In the genomic region with DNA sequence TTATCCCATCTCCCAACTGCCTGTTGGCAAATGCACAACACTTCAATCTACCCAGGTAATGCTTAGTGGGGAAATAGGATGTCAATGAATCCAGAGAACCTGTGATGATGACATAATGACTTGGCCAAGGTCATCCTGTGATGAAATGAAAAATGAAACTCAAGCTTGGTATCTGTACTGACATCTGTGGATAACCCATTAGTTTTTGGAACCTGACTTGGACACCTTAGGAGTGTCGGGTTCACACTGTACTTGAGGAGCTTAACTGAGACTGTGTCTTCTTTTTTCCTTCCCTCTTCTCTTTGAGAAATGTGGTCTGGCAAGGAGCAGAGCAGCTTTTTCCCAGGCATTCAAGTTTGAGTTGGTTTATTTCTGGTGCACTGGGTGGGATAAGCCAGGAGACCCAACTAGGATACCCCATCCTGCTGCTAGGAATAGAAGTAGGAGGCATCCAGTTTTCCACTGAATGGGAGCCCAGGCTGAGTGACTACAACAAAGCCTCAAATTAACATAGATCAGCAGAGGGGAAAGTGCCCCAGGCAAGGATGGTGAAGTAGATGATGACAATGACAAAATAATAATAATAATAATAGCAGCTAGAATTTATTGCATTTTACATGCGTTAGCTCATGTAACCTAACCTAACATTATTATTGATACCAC, we compare ENCODE assay signal across 16 cellular contexts.
A peak's percentile ranks its signal among the peaks of the same experiment; 100 is the strongest.
DNase-seq lines count a peak whose midpoint lies in the region; FAIRE-seq and TF ChIP-seq lines count a peak whose summit lies in the region.
"Had no signal": no experiment of that assay in that cellular context is flagged by ENCODE, and none has a peak within 500 bp of the region (broad histone marks: within the 10 kb centered on the region; RNA-seq: fewer than 3 reads in every experiment).

No MANE protein-coding gene starts in this region.

- CTCF ChIA-PET in H1 (lab: Charles Lee; ENCODE audit: partially characterized antibody): interaction anchor here (0.7 to 4.0 kb wide), 8 partner anchors 14 to 470 kb away, joined by 3 to 14 read pairs (median 3); no protein-coding TSS in a partner anchor

- no peaks in the 10 kb centered on the region for H3K36me3 ChIP-seq in H1 (ENCODE audit: control insufficient read depth in 2 of 4, insufficient read depth in 4 of 4, low read length in 3 of 4)
- H3K36me3 ChIP-seq in rectal smooth muscle tissue (ENCODE audit: control insufficient read depth, insufficient read depth, low read length): no peaks in the 10 kb centered on the region
- H3K36me3 ChIP-seq in small intestine (ENCODE audit: control insufficient read depth in 2 of 2, insufficient read depth in 2 of 2, low read length in 2 of 2): no peaks in the 10 kb centered on the region
- H3K36me3 ChIP-seq: BLaER1 had no signal

- TF ChIP-seq CTCF in H1 (IDR thresholded peaks at IDR 0.05; ENCODE audit: control extremely low read depth in 1 of 3, insufficient read depth in 1 of 3, low read depth in 1 of 3, low read length in 3 of 3): no peak

- H2AK5ac ChIP-seq in H1 (ENCODE audit: low read depth, low read length): no peak overlapping the region

- peak overlapping the region; percentile 66 for H3K4ac ChIP-seq in H1 (replicated peaks; ENCODE audit: insufficient read length, low read depth, low read length)

- H3K9ac ChIP-seq in H1 (replicated peaks in 1 of 4; ENCODE audit: extremely low read depth in 1 of 4, low read depth in 3 of 4, low read length in 3 of 4) (no peak overlapping the region), rectal smooth muscle tissue (ENCODE audit: low read length) (no peak overlapping the region)
- H3K9ac ChIP-seq: BLaER1 had no signal

- H3K23me2 ChIP-seq in H1 (ENCODE audit: low read depth, low read length): no peaks in the 10 kb centered on the region

- no peak for TF ChIP-seq RAD21 in H1 (IDR thresholded peaks at IDR 0.05 in 1 of 2, conservative IDR thresholded peaks at IDR 0.05 in 1 of 2; ENCODE audit: low read depth in 2 of 2, low read length in 2 of 2)

- H2BK12ac ChIP-seq in H1 (ENCODE audit: low read depth, low read length): 0 out of 2 replicates have a peak overlapping the region, but pooled peaks have one; percentile 60

- no peak overlapping the region for H4K91ac ChIP-seq in H1 (replicated peaks; ENCODE audit: insufficient read length, low read length)

- H4K20me1 ChIP-seq in H1 (replicated peaks in 1 of 2; ENCODE audit: control insufficient read depth in 1 of 2, insufficient read depth in 2 of 2, low read length in 2 of 2): no peaks in the 10 kb centered on the region
- H4K20me1 ChIP-seq: BLaER1 had no signal

- H2AFZ ChIP-seq in H1 (ENCODE audit: low read length): no peak overlapping the region; the same call in 1 of the 2 replicates

- no peak overlapping the region for H2BK120ac ChIP-seq in H1 (replicated peaks; ENCODE audit: low read depth, low read length)

- no peak overlapping the region for H4K8ac ChIP-seq in H1 (ENCODE audit: extremely low read depth, insufficient read depth, low read length)

- H3K27ac ChIP-seq in H1 (ENCODE audit: low read depth, low read length) (no peak overlapping the region), rectal smooth muscle tissue (ENCODE audit: low read depth, low read length) (peak overlapping the region; percentile 61), small intestine (ENCODE audit: low read depth in 1 of 2, low read length in 1 of 2) (no peak overlapping the region)
- H3K27ac ChIP-seq: 22Rv1, BLaER1 had no signal

- H3K18ac ChIP-seq in H1 (ENCODE audit: extremely low read depth, low read length): no peak overlapping the region

- no peaks in the 10 kb centered on the region for H3K79me2 ChIP-seq in H1 (ENCODE audit: control insufficient read depth in 1 of 2, insufficient read depth in 2 of 2, low read length in 2 of 2)

- H3K4me1 ChIP-seq in H1 (replicated peaks in 1 of 4; ENCODE audit: control insufficient read depth in 3 of 4, insufficient read depth in 4 of 4, low read length in 3 of 4): no peaks in the 10 kb centered on the region; a peak in 1 of 7 replicates
- no peaks in the 10 kb centered on the region for H3K4me1 ChIP-seq in rectal smooth muscle tissue (ENCODE audit: control insufficient read depth, insufficient read depth, low read length)
- no peaks in the 10 kb centered on the region for H3K4me1 ChIP-seq in small intestine (ENCODE audit: control insufficient read depth in 2 of 2, insufficient read depth in 1 of 2, low read depth in 1 of 2, low read length in 1 of 2)

- TF ChIP-seq POLR2A in H1 (IDR thresholded peaks at IDR 0.05; ENCODE audit: control extremely low read depth in 1 of 2, low read depth in 2 of 2, low read length in 2 of 2): no peak

- no peak overlapping the region for H3K14ac ChIP-seq in H1 (ENCODE audit: insufficient read length)

- H3K79me1 ChIP-seq in H1 (ENCODE audit: low read depth, low read length): no peaks in the 10 kb centered on the region

- H2BK20ac ChIP-seq in H1 (ENCODE audit: low read length): peak overlapping the region; percentile 67; the same call in 1 of the 2 replicates

- no peak overlapping the region for H2BK15ac ChIP-seq in H1 (ENCODE audit: low read length)

- H2BK5ac ChIP-seq in H1 (ENCODE audit: low read depth, low read length): no peak overlapping the region

- H4K5ac ChIP-seq in H1 (ENCODE audit: insufficient read length, low read depth, low read length): no peak overlapping the region

- DNase-seq in NCI-H1417 (lab: John Stamatoyannopoulos, UW) (peak in 2 of 3 experiments; percentile 2 to 27), NCI-H1417 treated with DMSO at 0.1 percent for 48 hours (lab: John Stamatoyannopoulos, UW) (no peak), NCI-H69 (lab: John Stamatoyannopoulos, UW) (peak; percentile 26), H1 (ENCODE audit: low read depth in 1 of 2, low spot score in 2 of 2) (no peak), NCI-H2171 (lab: John Stamatoyannopoulos, UW) (no peak), small intestine (no peak), COLO829 (ENCODE audit: low spot score) (no peak)
- DNase-seq: Calu3; CD4-positive, alpha-beta memory T cell; DMS79 treated with DMSO at 0.1 percent for 48 hours; H7 had no signal

- WGBS in H1 (ENCODE audit: extremely low coverage in 1 of 2, insufficient coverage in 1 of 2, insufficient read length in 1 of 2, insufficient replicate concordance in 2 of 2, low coverage in 1 of 2, low lambda C conversion rate in 2 of 2, missing lambda C conversion rate in 1 of 2), 2 experiments: 91% methylated on average over 2 of the region's 2 CpGs; no CpG with 5 or more reads in 1 of the 2 experiments
- 77 to 93% (median 80%) methylated on average over 2 of the region's 2 CpGs for WGBS in small intestine, 3 donors

- H3K27me3 ChIP-seq in H1 (replicated peaks in 1 of 4; ENCODE audit: control insufficient read depth in 3 of 4, extremely low read depth in 1 of 4, insufficient read depth in 3 of 4, low read length in 3 of 4): no peaks in the 10 kb centered on the region
- no peaks in the 10 kb centered on the region for H3K27me3 ChIP-seq in rectal smooth muscle tissue (ENCODE audit: control insufficient read depth, insufficient read depth, low read length)
- no peaks in the 10 kb centered on the region for H3K27me3 ChIP-seq in small intestine (ENCODE audit: control insufficient read depth in 2 of 2, insufficient read depth in 2 of 2, low read length in 2 of 2)
- H3K27me3 ChIP-seq: BLaER1 had no signal

- TF ChIP-seq EP300 in H1 (IDR thresholded peaks at IDR 0.05; ENCODE audit: borderline replicate concordance in 1 of 2, low read depth in 2 of 2, low read length in 2 of 2): no peak

- H3K9me3 ChIP-seq in H1 (ENCODE audit: insufficient read depth in 2 of 2, low read depth in 1 of 2, low read length in 1 of 2) (0 out of 4 replicates have a peak, but pooled peaks cover 0 to 2% of the 10 kb centered on the region in 2 experiments), small intestine (ENCODE audit: control insufficient read depth, low read depth) (no peaks in the 10 kb centered on the region)

- no peak overlapping the region for H3K23ac ChIP-seq in H1 (ENCODE audit: insufficient read length)

- H3K4me2 ChIP-seq in H1 (ENCODE audit: insufficient read depth in 1 of 2, low read depth in 2 of 2, low read length in 2 of 2): no peak overlapping the region
- H3K4me2 ChIP-seq: BLaER1 had no signal

- H3K56ac ChIP-seq in H1 (replicated peaks; ENCODE audit: insufficient read length, low read depth, low read length): no peak overlapping the region

- H3K4me3 ChIP-seq in H1 (ENCODE audit: extremely low read depth in 1 of 4, insufficient read depth in 2 of 4, low read depth in 3 of 4, low read length in 4 of 4) (no peak overlapping the region), rectal smooth muscle tissue (ENCODE audit: low read length) (peak overlapping the region; percentile 19), small intestine (ENCODE audit: low read depth in 1 of 2, low read length in 2 of 2) (no peak overlapping the region)
- H3K4me3 ChIP-seq: BLaER1, GM12878 had no signal

- POLR2A ChIA-PET in H1 (lab: Charles Lee; ENCODE audit: partially characterized antibody): interaction anchor here (0.6 kb wide), 1 partner anchor 22 kb away, joined by 3 read pairs; no protein-coding TSS in a partner anchor

- FAIRE-seq in H1 (lab: Jason Lieb, UNC): no peak
- FAIRE-seq in small intestine (lab: Jason Lieb, UNC): no peak
- FAIRE-seq: GM12878, GM19239 had no signal

TF ChIP-seq in H1, 55 proteins besides CTCF, POLR2A, EP300 and RAD21 (continues in another document):
- TF ChIP-seq SIN3A (conservative IDR thresholded peaks at IDR 0.05 in 1 of 2, IDR thresholded peaks at IDR 0.05 in 1 of 2; ENCODE audit: low read depth in 1 of 2, low read length in 2 of 2): no peak
- TF ChIP-seq CHD2 (IDR thresholded peaks at IDR 0.05; ENCODE audit: low read length): no peak
- TF ChIP-seq TAF7 (optimal IDR thresholded peaks at IDR 0.05; ENCODE audit: borderline replicate concordance, low read depth, low read length): no peak
- TF ChIP-seq YY1 (IDR thresholded peaks at IDR 0.05; ENCODE audit: low read depth, low read length): no peak
- TF ChIP-seq GABPA (IDR thresholded peaks at IDR 0.05; ENCODE audit: borderline replicate concordance, insufficient read depth, low read length): no peak
- TF ChIP-seq, protein P1, sequence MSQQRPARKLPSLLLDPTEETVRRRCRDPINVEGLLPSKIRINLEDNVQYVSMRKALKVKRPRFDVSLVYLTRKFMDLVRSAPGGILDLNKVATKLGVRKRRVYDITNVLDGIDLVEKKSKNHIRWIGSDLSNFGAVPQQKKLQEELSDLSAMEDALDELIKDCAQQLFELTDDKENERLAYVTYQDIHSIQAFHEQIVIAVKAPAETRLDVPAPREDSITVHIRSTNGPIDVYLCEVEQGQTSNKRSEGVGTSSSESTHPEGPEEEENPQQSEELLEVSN (IDR thresholded peaks at IDR 0.05): no peak
- no peak for TF ChIP-seq BACH1 (IDR thresholded peaks at IDR 0.05; ENCODE audit: low read length)
- TF ChIP-seq TAF1 (IDR thresholded peaks at IDR 0.05; ENCODE audit: low read depth, low read length): no peak
- no peak for TF ChIP-seq EGR1 (IDR thresholded peaks at IDR 0.05; ENCODE audit: borderline replicate concordance, low read depth, low read length)
- TF ChIP-seq JUN (IDR thresholded peaks at IDR 0.05; ENCODE audit: low read depth, low read length): no peak
- TF ChIP-seq CBX8 (IDR thresholded peaks at IDR 0.05; ENCODE audit: borderline replicate concordance, low read depth, low read length): no peak
- no peak for TF ChIP-seq MAFK (IDR thresholded peaks at IDR 0.05; ENCODE audit: low read depth, low read length)
- TF ChIP-seq NRF1 (IDR thresholded peaks at IDR 0.05; ENCODE audit: low read depth, low read length): no peak

Comparison
In these comparisons a context has a peak if more than half of its experiments do, and no peak if none do; other contexts are left out.
1. DNase-seq: peak in NCI-H1417 (2 of 3) and NCI-H69 (single experiment); none in NCI-H1417 treated with DMSO at 0.1 percent for 48 hours (single experiment), H1 (0 of 2), NCI-H2171 (single experiment), small intestine (single experiment) and COLO829 (single experiment).